ENCODE assay signal across 25 cellular contexts in genomic region chr20:37435607-37436006, GRCh38.
DNase-seq lines count a peak whose midpoint lies in the region; ATAC-seq and TF ChIP-seq lines count a peak whose summit lies in the region.
"Had no signal": no experiment of that assay in that cellular context is flagged by ENCODE, and none has a peak within 500 bp of the region (broad histone marks: within the 10 kb centered on the region; RNA-seq: fewer than 3 reads in every experiment).

No MANE protein-coding gene starts in this region.

- H3K36me3 ChIP-seq in neuronal stem cell (replicated peaks in 1 of 2; ENCODE audit: control insufficient read depth in 2 of 2, insufficient read depth in 2 of 2, low read length in 2 of 2) (no peaks in the 10 kb centered on the region), spleen (no peaks in the 10 kb centered on the region), uterus (no peaks in the 10 kb centered on the region)
- H3K36me3 ChIP-seq: BE2C, BLaER1 had no signal

- H3K27ac ChIP-seq in neuronal stem cell (replicated peaks; ENCODE audit: low read length), result no peak overlapping the region
- H3K27ac ChIP-seq in spleen, result no peak overlapping the region
- H3K27ac ChIP-seq in uterus, result no peak overlapping the region
- H3K27ac ChIP-seq: BLaER1 had no signal

- no peak overlapping the region for H3K4me2 ChIP-seq in neuronal stem cell (ENCODE audit: insufficient read depth, low read length, poor library complexity, severe bottlenecking)
- H3K4me2 ChIP-seq: BLaER1 had no signal

- H3K14ac ChIP-seq in neuronal stem cell (ENCODE audit: low read length), result no peak overlapping the region

- intact Hi-C loops in spleen (cut with DNase I; ENCODE audit: low total_unique reads), result no loop called here
- intact Hi-C loops in uterus (cut with DNase I; ENCODE audit: low total_unique reads), result no loop called here

- H4K8ac ChIP-seq in neuronal stem cell (ENCODE audit: low read depth, low read length), result no peak overlapping the region

- H3K4me3 Mint-ChIP-seq in chondrocyte (ENCODE audit: unreplicated experiment), result no peak overlapping the region
- H3K4me3 Mint-ChIP-seq: CD14-positive monocyte; CD4-positive, alpha-beta memory T cell; CD4-positive, CD25-positive, alpha-beta regulatory T cell; CD8-positive, alpha-beta memory T cell had no signal

- H2AFZ ChIP-seq in neuronal stem cell (ENCODE audit: low read length), result no peak overlapping the region

- no peak overlapping the region for H2AK5ac ChIP-seq in neuronal stem cell (ENCODE audit: low read depth, low read length)

- no peaks in the 10 kb centered on the region for H3K79me1 ChIP-seq in neuronal stem cell (ENCODE audit: low read depth, low read length)

- peaks cover 14% of the 10 kb centered on the region for H3K27me3 Mint-ChIP-seq in chondrocyte (ENCODE audit: low read depth)

- ATAC-seq in activated CD4-positive, CD25-positive, alpha-beta regulatory T cell treated with anti-CD3 and anti-CD28 coated beads, Interleukin-2, amount 50 U/mL, for 24 hours, result no peak
- ATAC-seq in esophagus mucosa, result no peak
- ATAC-seq: GM12878 had no signal

- no peak overlapping the region for H2BK12ac ChIP-seq in neuronal stem cell (ENCODE audit: low read length)

- H3K4me1 ChIP-seq in neuronal stem cell (ENCODE audit: control insufficient read depth in 2 of 2, insufficient read depth in 1 of 2, low read depth in 1 of 2, low read length in 2 of 2), result peaks cover 12 to 14% of the 10 kb centered on the region in 2 donors
- H3K4me1 ChIP-seq in spleen, result no peaks in the 10 kb centered on the region
- H3K4me1 ChIP-seq in uterus, result no peaks in the 10 kb centered on the region
- H3K4me1 ChIP-seq: BE2C had no signal

- WGBS in neuronal stem cell (ENCODE audit: extremely low coverage in 2 of 2, insufficient read length in 2 of 2, insufficient replicate concordance in 1 of 2), 2 donors, result no CpG with 5 or more reads among the region's 4 CpGs
- WGBS in spleen, 5 donors, result 56 to 78% (median 68%) methylated on average over 4 of the region's 4 CpGs

- DNase-seq in chondrocyte (ENCODE audit: low spot score), result peak; percentile 13
- no peak for DNase-seq in neuronal stem cell (ENCODE audit: low spot score)
- peak; percentile 25 for DNase-seq in spleen
- no peak for DNase-seq in uterus
- no peak for DNase-seq in NCI-H524 treated with DMSO at 0.1 percent for 48 hours (lab: John Stamatoyannopoulos, UW)
- DNase-seq: 8988T; ACHN; BE2C; C1 segment of cervical spinal cord; CD4-positive, alpha-beta memory T cell; CD4-positive, CD25-positive, alpha-beta regulatory T cell; CD8-positive, alpha-beta memory T cell; COR-L47; DMS 273 treated with DMSO at 0.1 percent for 48 hours; DMS153; DMS53; DMS79; DND-41; EL; GDM1 had no signal

- H3K4ac ChIP-seq in neuronal stem cell (ENCODE audit: low read length), result no peak overlapping the region

- TF ChIP-seq POLR2A in spleen (IDR thresholded peaks at IDR 0.05), result no peak
- no peak for TF ChIP-seq POLR2A in uterus (IDR thresholded peaks at IDR 0.05)

- no peaks in the 10 kb centered on the region for H3K9me3 Mint-ChIP-seq in chondrocyte (ENCODE audit: low read depth)
- H3K9me3 Mint-ChIP-seq: CD14-positive monocyte; CD4-positive, alpha-beta memory T cell; CD4-positive, CD25-positive, alpha-beta regulatory T cell; CD8-positive, alpha-beta memory T cell had no signal

- no peak overlapping the region for H2BK120ac ChIP-seq in neuronal stem cell (ENCODE audit: low read depth, low read length)

- no peaks in the 10 kb centered on the region for H3K4me1 Mint-ChIP-seq in chondrocyte (ENCODE audit: low read depth)
- H3K4me1 Mint-ChIP-seq: CD14-positive monocyte; CD4-positive, alpha-beta memory T cell; CD4-positive, CD25-positive, alpha-beta regulatory T cell; CD8-positive, alpha-beta memory T cell had no signal

- H3K27me3 ChIP-seq in neuronal stem cell (ENCODE audit: control insufficient read depth in 3 of 3, insufficient read depth in 3 of 3, low read depth in 1 of 3, low read length in 3 of 3) (peaks cover 0 to 9% (median 0%) of the 10 kb centered on the region in 3 experiments), spleen (replicated peaks in 1 of 7) (peaks cover 0 to 30% (median 0%) of the 10 kb centered on the region in 7 donors), uterus (no peaks in the 10 kb centered on the region)
- H3K27me3 ChIP-seq: BE2C, BLaER1 had no signal

- H2BK5ac ChIP-seq in neuronal stem cell (ENCODE audit: low read length), result no peak overlapping the region

- no peak overlapping the region for H2BK15ac ChIP-seq in neuronal stem cell (ENCODE audit: low read length)

- H3K27ac Mint-ChIP-seq in chondrocyte (ENCODE audit: unreplicated experiment), result no peak overlapping the region
- H3K27ac Mint-ChIP-seq: CD14-positive monocyte; CD4-positive, alpha-beta memory T cell; CD4-positive, CD25-positive, alpha-beta regulatory T cell; CD8-positive, alpha-beta memory T cell had no signal

- H3K9me3 ChIP-seq in neuronal stem cell (replicated peaks in 1 of 2; ENCODE audit: control insufficient read depth in 2 of 2, insufficient read depth in 1 of 2, low read depth in 1 of 2, low read length in 2 of 2) (peaks cover 0 to 2% of the 10 kb centered on the region in 2 donors), spleen (no peaks in the 10 kb centered on the region), uterus (no peaks in the 10 kb centered on the region)
- H3K9me3 ChIP-seq: BE2C, BLaER1 had no signal

- H4K91ac ChIP-seq in neuronal stem cell (ENCODE audit: low read depth, low read length, poor library complexity), result no peak overlapping the region

- no peaks in the 10 kb centered on the region for H3K36me3 Mint-ChIP-seq in chondrocyte (ENCODE audit: low read depth)
- H3K36me3 Mint-ChIP-seq: CD14-positive monocyte; CD4-positive, alpha-beta memory T cell; CD4-positive, CD25-positive, alpha-beta regulatory T cell had no signal

- TF ChIP-seq CTCF in chondrocyte (IDR thresholded peaks at IDR 0.05) (no peak), spleen (IDR thresholded peaks at IDR 0.05 in 8 of 11, conservative IDR thresholded peaks at IDR 0.05 in 3 of 11) (no peak), uterus (IDR thresholded peaks at IDR 0.05) (no peak)

- no peak overlapping the region for H3K9ac ChIP-seq in neuronal stem cell (ENCODE audit: low read depth, low read length, poor library complexity)
- H3K9ac ChIP-seq: BLaER1 had no signal

- H3K4me3 ChIP-seq in neuronal stem cell (ENCODE audit: low read length in 2 of 2) (no peak overlapping the region), spleen (no peak overlapping the region), uterus (no peak overlapping the region)
- H3K4me3 ChIP-seq: BLaER1, GM12878 had no signal

- H3K23ac ChIP-seq in neuronal stem cell (ENCODE audit: low read depth, low read length, poor library complexity), result peak overlapping the region; percentile 5

- H3K18ac ChIP-seq in neuronal stem cell (ENCODE audit: low read length), result no peak overlapping the region

Comparison
In these comparisons a context has a peak if more than half of its experiments do, and no peak if none do; other contexts are left out.
1. DNase-seq: peak in chondrocyte (single experiment) and spleen (single experiment); none in neuronal stem cell (single experiment), uterus (0 of 2) and NCI-H524 treated with DMSO at 0.1 percent for 48 hours (single experiment).